1 cellular context compared by ENCODE assay signal in genomic region chr6:135268263-135268662, GRCh38.
TF ChIP-seq lines count a peak whose summit lies in the region.

No MANE protein-coding gene starts in this region.

TF ChIP-seq in H1, 55 proteins besides CTCF, POLR2A, EP300 and RAD21:
- TF ChIP-seq FOSL1 (IDR thresholded peaks at IDR 0.05; ENCODE audit: insufficient read depth, low read depth, low read length) = no peak
- no peak for TF ChIP-seq KDM1A (IDR thresholded peaks at IDR 0.05; ENCODE audit: borderline replicate concordance, low read length)
- no peak for TF ChIP-seq POLR2AphosphoS5 (IDR thresholded peaks at IDR 0.05; ENCODE audit: low read depth, low read length)
- TF ChIP-seq TBP (IDR thresholded peaks at IDR 0.05; ENCODE audit: low read depth, low read length) = no peak
- TF ChIP-seq, protein P1, sequence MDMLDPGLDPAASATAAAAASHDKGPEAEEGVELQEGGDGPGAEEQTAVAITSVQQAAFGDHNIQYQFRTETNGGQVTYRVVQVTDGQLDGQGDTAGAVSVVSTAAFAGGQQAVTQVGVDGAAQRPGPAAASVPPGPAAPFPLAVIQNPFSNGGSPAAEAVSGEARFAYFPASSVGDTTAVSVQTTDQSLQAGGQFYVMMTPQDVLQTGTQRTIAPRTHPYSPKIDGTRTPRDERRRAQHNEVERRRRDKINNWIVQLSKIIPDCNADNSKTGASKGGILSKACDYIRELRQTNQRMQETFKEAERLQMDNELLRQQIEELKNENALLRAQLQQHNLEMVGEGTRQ (IDR thresholded peaks at IDR 0.05; ENCODE audit: low read length) = no peak
- TF ChIP-seq RXRA (IDR thresholded peaks at IDR 0.05; ENCODE audit: insufficient read depth, low read depth, low read length) = no peak
- TF ChIP-seq RNF2 (IDR thresholded peaks at IDR 0.05; ENCODE audit: borderline replicate concordance, low read depth, low read length, missing control alignments, poor library complexity, severe bottlenecking) = no peak
- no peak for TF ChIP-seq ZNF274 (IDR thresholded peaks at IDR 0.05; ENCODE audit: borderline replicate concordance, extremely low read depth, low read length)
- TF ChIP-seq SIRT6 (IDR thresholded peaks at IDR 0.05; ENCODE audit: low read length) = no peak
- TF ChIP-seq ASH2L (IDR thresholded peaks at IDR 0.05; ENCODE audit: low read length) = no peak
